In genomic region chr4:78656968-78657445, GRCh38 we compare ENCODE assay signal across 1 cellular context.
A peak's percentile ranks its signal among the peaks of the same experiment; 100 is the strongest.
TF ChIP-seq lines count a peak whose summit lies in the region.

No MANE protein-coding gene starts in this region.

TF ChIP-seq in K562, 482 proteins besides CTCF, POLR2A, EP300 and RAD21 (continued from another document and continues in another):
- no peak for TF ChIP-seq UBTF (IDR thresholded peaks at IDR 0.05; ENCODE audit: borderline replicate concordance in 1 of 2, low read depth in 2 of 2, low read length in 2 of 2)
- no peak for TF ChIP-seq ZFP30 (CRISPR knock-in tag; IDR thresholded peaks at IDR 0.05; ENCODE audit: borderline replicate concordance)
- no peak for TF ChIP-seq ZNF282 (CRISPR knock-in tag; IDR thresholded peaks at IDR 0.05)
- TF ChIP-seq ZSCAN32 (CRISPR knock-in tag; IDR thresholded peaks at IDR 0.05): no peak
- no peak for TF ChIP-seq U2AF2 (optimal IDR thresholded peaks at IDR 0.05; ENCODE audit: low read depth, low read length)
- 0 out of 2 replicates have a peak, but pooled peaks have one; percentile 73 for TF ChIP-seq HDGF (IDR thresholded peaks at IDR 0.05)
- TF ChIP-seq HOMEZ (CRISPR knock-in tag; IDR thresholded peaks at IDR 0.05): no peak
- TF ChIP-seq ZNF311 (CRISPR knock-in tag; IDR thresholded peaks at IDR 0.05): no peak
- no peak for TF ChIP-seq THRB (CRISPR knock-in tag; conservative IDR thresholded peaks at IDR 0.05)
- no peak for TF ChIP-seq MNT (conservative IDR thresholded peaks at IDR 0.05)
- peak; percentile 41 for TF ChIP-seq L3MBTL2 (IDR thresholded peaks at IDR 0.05)
- TF ChIP-seq ZNF583 (CRISPR knock-in tag; IDR thresholded peaks at IDR 0.05): no peak
- TF ChIP-seq REST (CRISPR knock-in tag; IDR thresholded peaks at IDR 0.05; ENCODE audit: low read depth): no peak
- TF ChIP-seq USF2 (CRISPR knock-in tag; IDR thresholded peaks at IDR 0.05): no peak
- TF ChIP-seq XRCC3 (IDR thresholded peaks at IDR 0.05): no peak
- TF ChIP-seq ZNF778 (CRISPR knock-in tag; IDR thresholded peaks at IDR 0.05): no peak
- no peak for TF ChIP-seq NR0B1 (IDR thresholded peaks at IDR 0.05; ENCODE audit: partially characterized antibody)
- no peak for TF ChIP-seq MCM3 (IDR thresholded peaks at IDR 0.05)
- TF ChIP-seq KAT2B (IDR thresholded peaks at IDR 0.05; ENCODE audit: low read depth, low read length): no peak
- TF ChIP-seq NFIX (CRISPR knock-in tag; IDR thresholded peaks at IDR 0.05; ENCODE audit: low read depth): no peak
- TF ChIP-seq HIVEP1 (CRISPR knock-in tag; IDR thresholded peaks at IDR 0.05): no peak
- TF ChIP-seq ATF6 (CRISPR knock-in tag; IDR thresholded peaks at IDR 0.05): no peak
- no peak for TF ChIP-seq E2F1 (CRISPR knock-in tag; IDR thresholded peaks at IDR 0.05)
- no peak for TF ChIP-seq ZBTB49 (CRISPR knock-in tag; IDR thresholded peaks at IDR 0.05; ENCODE audit: borderline replicate concordance)
- TF ChIP-seq ILF3 (IDR thresholded peaks at IDR 0.05; ENCODE audit: borderline replicate concordance): no peak
- peak; percentile 19; the same call in 1 of the 2 replicates for TF ChIP-seq PKNOX1 (IDR thresholded peaks at IDR 0.05)
- peak; percentile 65; the same call in 1 of the 2 replicates for TF ChIP-seq EHMT2 (IDR thresholded peaks at IDR 0.05)
- no peak for TF ChIP-seq POLR2AphosphoS5 (IDR thresholded peaks at IDR 0.05; ENCODE audit: control insufficient read depth, insufficient read depth, low read depth, low read length)
- TF ChIP-seq GATA2 (CRISPR knock-in tag; IDR thresholded peaks at IDR 0.05): no peak
- TF ChIP-seq ZNF324 (CRISPR knock-in tag; IDR thresholded peaks at IDR 0.05): no peak
- no peak for TF ChIP-seq POU5F1 (IDR thresholded peaks at IDR 0.05; ENCODE audit: borderline replicate concordance, low read depth, low read length, partially characterized antibody)
- TF ChIP-seq TRIM28 (IDR thresholded peaks at IDR 0.05): no peak
- TF ChIP-seq CREM (IDR thresholded peaks at IDR 0.05; ENCODE audit: low read depth): no peak
- no peak for TF ChIP-seq FUS (optimal IDR thresholded peaks at IDR 0.05; ENCODE audit: low read depth, low read length)
- TF ChIP-seq PHF21A (IDR thresholded peaks at IDR 0.05; ENCODE audit: borderline replicate concordance, low read depth): no peak
- TF ChIP-seq KAT8 (IDR thresholded peaks at IDR 0.05; ENCODE audit: low read depth): no peak
- TF ChIP-seq ZNF780A (CRISPR knock-in tag; IDR thresholded peaks at IDR 0.05): no peak
- TF ChIP-seq ZBTB43 (CRISPR knock-in tag; IDR thresholded peaks at IDR 0.05): no peak
